Comparison of ENCODE assay signal across 9 cellular contexts in genomic region chr13:48828962-48829405, GRCh38.
A peak's percentile ranks its signal among the peaks of the same experiment; 100 is the strongest.
DNase-seq lines count a peak whose midpoint lies in the region; ATAC-seq and TF ChIP-seq lines count a peak whose summit lies in the region.
"Had no signal": no experiment of that assay in that cellular context is flagged by ENCODE, and none has a peak within 500 bp of the region (broad histone marks: within the 10 kb centered on the region; RNA-seq: fewer than 3 reads in every experiment).

No MANE protein-coding gene starts in this region.

- H3K4me1 ChIP-seq in PC-3 (ENCODE audit: insufficient read depth, low read length) (peaks cover 30% of the 10 kb centered on the region), upper lobe of right lung (no peaks in the 10 kb centered on the region)

- no peaks in the 10 kb centered on the region for H3K79me2 ChIP-seq in PC-3 (ENCODE audit: low read length)

- peak; percentile 50 for ATAC-seq in HG03521 (IDR thresholded peaks at IDR 0.05; ENCODE audit: unreplicated experiment)
- ATAC-seq in PC-3, result peak; percentile 59
- ATAC-seq in HG03139 (IDR thresholded peaks at IDR 0.05; ENCODE audit: unreplicated experiment), result no peak
- ATAC-seq in upper lobe of right lung, result no peak

- no peaks in the 10 kb centered on the region for H3F3A ChIP-seq in PC-3 (ENCODE audit: low read length, unreplicated experiment)

- DNase-seq in DMS79 (lab: John Stamatoyannopoulos, UW) (peak; percentile 83), PC-3 (peak; percentile 64), kidney epithelial cell (ENCODE audit: low read depth) (peak; percentile 61), OCI-M2 (lab: John Stamatoyannopoulos, UW; ENCODE audit: unreplicated experiment) (no peak), upper lobe of right lung (no peak), HEK293T (ENCODE audit: extremely low spot score) (no peak)

- H2AFZ ChIP-seq in PC-3 (ENCODE audit: low read length), result no peak overlapping the region

- H3K9me2 ChIP-seq in PC-3 (replicated peaks; ENCODE audit: low read length), result no peaks in the 10 kb centered on the region

- no peaks in the 10 kb centered on the region; the same call in 1 of the 2 replicates for H3K36me3 ChIP-seq in PC-3 (ENCODE audit: low read depth, low read length)
- H3K36me3 ChIP-seq in kidney epithelial cell (ENCODE audit: control insufficient read depth, insufficient read depth, low read length), result no peaks in the 10 kb centered on the region
- H3K36me3 ChIP-seq in upper lobe of right lung, result no peaks in the 10 kb centered on the region

- peak overlapping the region; percentile 58 for H3K27ac ChIP-seq in PC-3 (ENCODE audit: low read length)
- no peak overlapping the region for H3K27ac ChIP-seq in upper lobe of right lung
- H3K27ac ChIP-seq: SK-N-MC had no signal

- CTCF ChIA-PET in PC-3 (lab: Charles Lee), result no interaction called here
- CTCF ChIA-PET in HEK293T (lab: Yijun Ruan, JAX), result no interaction called here

- H3K9ac ChIP-seq in PC-3 (ENCODE audit: low read length), result no peak overlapping the region

- intact Hi-C loops in PC-3 (cut with micrococcal nuclease), result loop anchor here (2.0 kb wide), 1 partner anchor 56 kb away; no protein-coding TSS in a partner anchor
- intact Hi-C loops in upper lobe of right lung (cut with DNase I), result no loop called here

- peak overlapping the region; percentile 46 for H3K4me2 ChIP-seq in PC-3 (ENCODE audit: low read length)

- TF ChIP-seq CTCF in PC-3 (conservative IDR thresholded peaks at IDR 0.05; ENCODE audit: low read depth, low read length) (no peak), kidney epithelial cell (IDR thresholded peaks at IDR 0.05; ENCODE audit: insufficient read depth, low read length, poor library complexity, severe bottlenecking) (no peak), upper lobe of right lung (IDR thresholded peaks at IDR 0.05) (no peak)

- H3K27me3 ChIP-seq in PC-3 (ENCODE audit: low read length) (no peaks in the 10 kb centered on the region), kidney epithelial cell (ENCODE audit: control insufficient read depth, insufficient read depth, low read length) (no peaks in the 10 kb centered on the region), upper lobe of right lung (no peaks in the 10 kb centered on the region)

- H3K4me3 ChIP-seq in PC-3 (ENCODE audit: low read length), result no peak overlapping the region
- no peak overlapping the region for H3K4me3 ChIP-seq in kidney epithelial cell (ENCODE audit: low read depth, low read length)
- no peak overlapping the region for H3K4me3 ChIP-seq in upper lobe of right lung
- H3K4me3 ChIP-seq: SK-N-MC had no signal

- POLR2A ChIA-PET in PC-3 (lab: Charles Lee; ENCODE audit: unreplicated experiment) (interaction anchor here (0.6 kb wide), 1 partner anchor 258 kb away, joined by 9 read pairs; no protein-coding TSS in a partner anchor), HEK293T (lab: Yijun Ruan, JAX) (no interaction called here)

- H3K9me3 ChIP-seq in PC-3 (ENCODE audit: low read length) (no peaks in the 10 kb centered on the region), upper lobe of right lung (no peaks in the 10 kb centered on the region)

- no peaks in the 10 kb centered on the region for H4K20me1 ChIP-seq in PC-3 (ENCODE audit: low read length)

- no TSS peak for BruUV-seq in PC-3 (replicated peaks; lab: Mats Ljungman, UMichigan)

TF ChIP-seq in HEK293T, 16 proteins besides CTCF, POLR2A, EP300 and RAD21:
- TF ChIP-seq TARDBP (IDR thresholded peaks at IDR 0.05) (no peak), BHLHE40 (IDR thresholded peaks at IDR 0.05; ENCODE audit: borderline replicate concordance) (no peak), FOXM1 (IDR thresholded peaks at IDR 0.05; ENCODE audit: borderline replicate concordance) (no peak), LEF1 (IDR thresholded peaks at IDR 0.05; ENCODE audit: borderline replicate concordance) (no peak), ELF4 (IDR thresholded peaks at IDR 0.05) (no peak), FOXK2 (IDR thresholded peaks at IDR 0.05) (no peak), L3MBTL2 (conservative IDR thresholded peaks at IDR 0.05) (no peak), NFRKB (IDR thresholded peaks at IDR 0.05) (no peak), SUZ12 (IDR thresholded peaks at IDR 0.05) (no peak), ARNT (IDR thresholded peaks at IDR 0.05) (no peak), CTBP1 (IDR thresholded peaks at IDR 0.05; ENCODE audit: borderline replicate concordance) (no peak), SP1 (IDR thresholded peaks at IDR 0.05) (no peak), PKNOX1 (IDR thresholded peaks at IDR 0.05) (no peak), FOXA1 (IDR thresholded peaks at IDR 0.05) (no peak), ZNF384 (IDR thresholded peaks at IDR 0.05) (no peak), HDGF (IDR thresholded peaks at IDR 0.05; ENCODE audit: borderline replicate concordance) (no peak)

Comparison
In these comparisons a context has a peak if more than half of its experiments do, and no peak if none do; other contexts are left out.
1. DNase-seq: peak in DMS79 (single experiment), PC-3 (single experiment) and kidney epithelial cell (single experiment); none in OCI-M2 (single experiment), upper lobe of right lung (single experiment) and HEK293T (single experiment).
2. ATAC-seq: peak in HG03521 (single experiment) and PC-3 (single experiment); none in HG03139 (single experiment) and upper lobe of right lung (single experiment).